1 cellular context compared by ENCODE assay signal in genomic region chr13:48571121-48571901, GRCh38.
TF ChIP-seq lines count a peak whose summit lies in the region.

No MANE protein-coding gene starts in this region.

TF ChIP-seq in H1, 55 proteins besides CTCF, POLR2A, EP300 and RAD21:
- TF ChIP-seq ZNF274 (IDR thresholded peaks at IDR 0.05; ENCODE audit: borderline replicate concordance, extremely low read depth, low read length) (no peak), CBX5 (IDR thresholded peaks at IDR 0.05; ENCODE audit: low read depth, low read length) (no peak), MAX (IDR thresholded peaks at IDR 0.05) (no peak), SAP30 (IDR thresholded peaks at IDR 0.05; ENCODE audit: insufficient read depth, insufficient replicate concordance, low read length) (no peak)
